ENCODE assay signal across 1 cellular context in genomic region chr13:114281351-114282142, GRCh38.
TF ChIP-seq lines count a peak whose summit lies in the region.

UPF3A (plus strand) TSS chr13:114281601; CDS start chr13:114281640, 39 bp downstream.

TF ChIP-seq in HepG2, 621 proteins besides CTCF, POLR2A, EP300 and RAD21 (continued from another document and continues in another):
- TF ChIP-seq HIVEP1 (CRISPR knock-in tag; IDR thresholded peaks at IDR 0.05) = 0 out of 2 replicates have a peak, but pooled peaks have one; percentile 20
- no peak; the same call in 1 of the 2 replicates for TF ChIP-seq SMAD1 (CRISPR knock-in tag; IDR thresholded peaks at IDR 0.05; ENCODE audit: borderline replicate concordance, low read depth)
- no peak; the same call in none of the 2 replicates for TF ChIP-seq SP4 (CRISPR knock-in tag; IDR thresholded peaks at IDR 0.05)
- TF ChIP-seq ZNF616 (CRISPR knock-in tag; IDR thresholded peaks at IDR 0.05; ENCODE audit: low read depth) = no peak
- peak; percentile 73 for TF ChIP-seq MED1 (CRISPR knock-in tag; IDR thresholded peaks at IDR 0.05)
- TF ChIP-seq ATM (IDR thresholded peaks at IDR 0.05; ENCODE audit: borderline replicate concordance) = no peak
- TF ChIP-seq CBX2 (IDR thresholded peaks at IDR 0.05; ENCODE audit: low read depth, low read length) = no peak
- no peak for TF ChIP-seq CBX2 (CRISPR knock-in tag; IDR thresholded peaks at IDR 0.05; ENCODE audit: low read depth)
- no peak for TF ChIP-seq FOXC1 (CRISPR knock-in tag; IDR thresholded peaks at IDR 0.05; ENCODE audit: borderline replicate concordance)
- TF ChIP-seq ZNF547 (CRISPR knock-in tag; IDR thresholded peaks at IDR 0.05) = peak; percentile 45; the same call in 1 of the 2 replicates
- no peak for TF ChIP-seq ZNF598 (CRISPR knock-in tag; IDR thresholded peaks at IDR 0.05; ENCODE audit: borderline replicate concordance)
- peak; percentile 54; the same call in 1 of the 2 replicates for TF ChIP-seq ZFP90 (CRISPR knock-in tag; IDR thresholded peaks at IDR 0.05; ENCODE audit: borderline replicate concordance)
- TF ChIP-seq GPN1 (CRISPR knock-in tag; IDR thresholded peaks at IDR 0.05; ENCODE audit: borderline replicate concordance) = no peak
- no peak for TF ChIP-seq MZF1 (CRISPR knock-in tag; IDR thresholded peaks at IDR 0.05; ENCODE audit: borderline replicate concordance)
- peak; percentile 72; the same call in 1 of the 2 replicates for TF ChIP-seq ZNF747 (CRISPR knock-in tag; IDR thresholded peaks at IDR 0.05; ENCODE audit: borderline replicate concordance)
- peak; percentile 45; the same call in 1 of the 2 replicates for TF ChIP-seq ZNF580 (CRISPR knock-in tag; IDR thresholded peaks at IDR 0.05; ENCODE audit: borderline replicate concordance, low read depth)
- TF ChIP-seq TBP (CRISPR knock-in tag; IDR thresholded peaks at IDR 0.05) = no peak
- TF ChIP-seq SNAPC2 (CRISPR knock-in tag; IDR thresholded peaks at IDR 0.05) = peak; percentile 73; the same call in 1 of the 2 replicates
- TF ChIP-seq BRF2 (CRISPR knock-in tag; IDR thresholded peaks at IDR 0.05) = no peak; the same call in 1 of the 2 replicates
- TF ChIP-seq THRA (CRISPR knock-in tag; IDR thresholded peaks at IDR 0.05; ENCODE audit: borderline replicate concordance) = peak; percentile 45
- peak; percentile 44; the same call in 1 of the 2 replicates for TF ChIP-seq ZSCAN25 (CRISPR knock-in tag; IDR thresholded peaks at IDR 0.05)
- TF ChIP-seq CBX5 (CRISPR knock-in tag; IDR thresholded peaks at IDR 0.05; ENCODE audit: borderline replicate concordance) = no peak
- peak; percentile 36; the same call in 1 of the 2 replicates for TF ChIP-seq SRY (CRISPR knock-in tag; IDR thresholded peaks at IDR 0.05)
- 0 out of 2 replicates have a peak, but pooled peaks have one; percentile 59 for TF ChIP-seq EED (CRISPR knock-in tag; IDR thresholded peaks at IDR 0.05)
- no peak for TF ChIP-seq ZBTB20 (CRISPR knock-in tag; IDR thresholded peaks at IDR 0.05; ENCODE audit: borderline replicate concordance, low read depth)
- no peak for TF ChIP-seq PBX2 (CRISPR knock-in tag; IDR thresholded peaks at IDR 0.05)
- TF ChIP-seq ZNF576 (CRISPR knock-in tag; IDR thresholded peaks at IDR 0.05) = no peak
- TF ChIP-seq NBN (conservative IDR thresholded peaks at IDR 0.05) = no peak
- TF ChIP-seq NCOA2 (CRISPR knock-in tag; IDR thresholded peaks at IDR 0.05) = no peak
- TF ChIP-seq DPF2 (CRISPR knock-in tag; IDR thresholded peaks at IDR 0.05; ENCODE audit: borderline replicate concordance, low read depth) = 0 out of 2 replicates have a peak, but pooled peaks have one; percentile 8
- no peak for TF ChIP-seq PRMT3 (CRISPR knock-in tag; IDR thresholded peaks at IDR 0.05; ENCODE audit: borderline replicate concordance, low read depth)
- no peak for TF ChIP-seq RARG (CRISPR knock-in tag; IDR thresholded peaks at IDR 0.05; ENCODE audit: low read depth)
- no peak for TF ChIP-seq HDAC6 (IDR thresholded peaks at IDR 0.05; ENCODE audit: low read depth, low read length)
- TF ChIP-seq FOXM1 (CRISPR knock-in tag; IDR thresholded peaks at IDR 0.05) = no peak
- no peak for TF ChIP-seq TMF1 (CRISPR knock-in tag; IDR thresholded peaks at IDR 0.05; ENCODE audit: low read depth)
- no peak for TF ChIP-seq TRIM22 (IDR thresholded peaks at IDR 0.05)
- no peak for TF ChIP-seq ZBTB8A (CRISPR knock-in tag; IDR thresholded peaks at IDR 0.05; ENCODE audit: borderline replicate concordance, low read depth)
- no peak for TF ChIP-seq PLRG1 (conservative IDR thresholded peaks at IDR 0.05)
- peak; percentile 52; the same call in 1 of the 2 replicates for TF ChIP-seq SIN3A (IDR thresholded peaks at IDR 0.05; ENCODE audit: borderline replicate concordance, low read depth, low read length)
- TF ChIP-seq BRCA1 (CRISPR knock-in tag; IDR thresholded peaks at IDR 0.05) = no peak
- no peak for TF ChIP-seq ZBTB40 (IDR thresholded peaks at IDR 0.05)
- TF ChIP-seq ZBTB40 (CRISPR knock-in tag; IDR thresholded peaks at IDR 0.05) = peak; percentile 60; the same call in 1 of the 2 replicates
- TF ChIP-seq SAFB2 (CRISPR knock-in tag; IDR thresholded peaks at IDR 0.05; ENCODE audit: borderline replicate concordance, low read depth) = no peak; the same call in 1 of the 2 replicates
- no peak for TF ChIP-seq SMYD3 (CRISPR knock-in tag; IDR thresholded peaks at IDR 0.05)
- TF ChIP-seq ZNF691 (CRISPR knock-in tag; IDR thresholded peaks at IDR 0.05; ENCODE audit: borderline replicate concordance, low read depth) = peak; percentile 48; the same call in 1 of the 2 replicates
- 0 out of 2 replicates have a peak, but pooled peaks have one; percentile 67 for TF ChIP-seq ETS1 (CRISPR knock-in tag; IDR thresholded peaks at IDR 0.05)
- TF ChIP-seq RARA (CRISPR knock-in tag; IDR thresholded peaks at IDR 0.05) = peak; percentile 84
